Comparison of ENCODE assay signal across 8 cellular contexts in genomic region chr6:41602864-41603608, GRCh38.
DNase-seq lines count a peak whose midpoint lies in the region; ATAC-seq lines count a peak whose summit lies in the region.

No MANE protein-coding gene starts in this region.

- peak; percentile 77 for DNase-seq in GDM1 (lab: John Stamatoyannopoulos, UW)
- peak in 71 of 76 experiments; percentile 25 to 89 (median 69) for DNase-seq in HUDEP-2 (lab: John Stamatoyannopoulos, UW; ENCODE audit: unreplicated experiment in 76 of 76)
- peak; percentile 79 to 84 for DNase-seq in NOMO-1 (lab: John Stamatoyannopoulos, UW; ENCODE audit: unreplicated experiment in 2 of 2)
- DNase-seq in activated CD8-positive, alpha-beta memory T cell treated with anti-CD3 and anti-CD28 coated beads for 24 hours = peak; percentile 86
- peak; percentile 85 for DNase-seq in epidermal melanocyte (ENCODE audit: insufficient read length, low spot score)
- DNase-seq in midbrain (lab: John Stamatoyannopoulos, UW) = peak; percentile 83
- peak; percentile 28 for DNase-seq in stimulated activated CD8-positive, alpha-beta memory T cell treated with anti-CD3 and anti-CD28 coated beads, Interleukin-15, amount 100 ng/mL, for 24 hours (ENCODE audit: low read depth)

- no peak for ATAC-seq in HG03025 (IDR thresholded peaks at IDR 0.05; ENCODE audit: low FRiP score, unreplicated experiment)

Comparison
In these comparisons a context has a peak if more than half of its experiments do, and no peak if none do; other contexts are left out.
1. DNase-seq: peak in every context shown above with its lines; median percentile 86 in activated CD8-positive, alpha-beta memory T cell treated with anti-CD3 and anti-CD28 coated beads for 24 hours; 85 in epidermal melanocyte; 83 in midbrain; 82 in NOMO-1; 77 in GDM1; 69 in HUDEP-2; 28 in stimulated activated CD8-positive, alpha-beta memory T cell treated with anti-CD3 and anti-CD28 coated beads, Interleukin-15, amount 100 ng/mL, for 24 hours.